Comparison of ENCODE assay signal across 8 cellular contexts in genomic region chr14:58427289-58428010, GRCh38. TPM values are rescaled to one million over a fixed set of nuclear protein-coding genes. Genes with fewer than 3 reads are reported as not detected.
DNase-seq lines count a peak whose midpoint lies in the region; ATAC-seq and FAIRE-seq lines count a peak whose summit lies in the region.

KIAA0586 (plus strand) TSS chr14:58427719; CDS start chr14:58428265, 546 bp downstream.
TIMM9 (minus strand) TSS chr14:58427531; CDS start chr14:58411945, 15,586 bp downstream.

- peaks cover 6% of the 10 kb centered on the region for H3K79me1 ChIP-seq in mesenchymal stem cell (replicated peaks; ENCODE audit: low read length, poor library complexity, severe bottlenecking)

- H3K14ac ChIP-seq in mesenchymal stem cell (ENCODE audit: low read length in 2 of 2): peak within 1 kb of the TSS in 1 of 2 experiments; percentile 89

- DNase-seq in COLO829 (ENCODE audit: low spot score) (peak; percentile 99), HTR-8/SVneo (ENCODE audit: insufficient read length, low spot score) (peak; percentile 100), NOMO-1 treated with dmso at 0.1 percent for 144 hours (lab: John Stamatoyannopoulos, UW; ENCODE audit: unreplicated experiment) (peak; percentile 94), mesenchymal stem cell (peak; percentile 99)
- peak; percentile 76 to 89 (median 85) for DNase-seq in activated CD8-positive, alpha-beta memory T cell treated with anti-CD3 and anti-CD28 coated beads for 48 hours (ENCODE audit: low read depth in 2 of 3, low spot score in 2 of 3)
- DNase-seq in stimulated activated CD8-positive, alpha-beta memory T cell treated with anti-CD3 and anti-CD28 coated beads, Interleukin-12 subunit alpha, Interleukin-12 subunit beta, amount 100 ng/mL, for 4 hours (ENCODE audit: low read depth): peak; percentile 91

- ATAC-seq in GM21367 (IDR thresholded peaks at IDR 0.05; ENCODE audit: unreplicated experiment): peak; percentile 85

- under 1% methylated on average over 21 of the region's 32 CpGs for WGBS in mesenchymal stem cell

- H3K27me3 ChIP-seq in endocrine pancreas (ENCODE audit: control insufficient read depth, insufficient read depth, low read length) (no peaks in the 10 kb centered on the region), mesenchymal stem cell (ENCODE audit: control insufficient read depth in 1 of 2, insufficient read depth in 1 of 2, low read length in 2 of 2) (no peaks in the 10 kb centered on the region)

- H2BK15ac ChIP-seq in mesenchymal stem cell (ENCODE audit: low read depth, poor library complexity, severe bottlenecking): no peak within 1 kb of the TSS

- H2BK12ac ChIP-seq in mesenchymal stem cell (ENCODE audit: low read length in 2 of 2): no peak within 1 kb of the TSS

- H3K9me3 ChIP-seq in endocrine pancreas (ENCODE audit: control insufficient read depth, low read length): no peaks in the 10 kb centered on the region
- no peaks in the 10 kb centered on the region for H3K9me3 ChIP-seq in mesenchymal stem cell (ENCODE audit: control insufficient read depth, low read length)

- peak within 1 kb of the TSS; percentile 37 to 74 for H3K18ac ChIP-seq in mesenchymal stem cell (ENCODE audit: low read depth in 1 of 2, low read length in 2 of 2)

- H3K4me2 ChIP-seq in mesenchymal stem cell (ENCODE audit: low read length, poor library complexity, severe bottlenecking): peak within 1 kb of the TSS; percentile 89

- no peak within 1 kb of the TSS for H2AK5ac ChIP-seq in mesenchymal stem cell (ENCODE audit: low read length, severe bottlenecking)

- H2AFZ ChIP-seq in mesenchymal stem cell (ENCODE audit: low read depth, low read length): peak within 1 kb of the TSS; percentile 7

- H4K91ac ChIP-seq in mesenchymal stem cell (ENCODE audit: low read length): no peak within 1 kb of the TSS

- no peak within 1 kb of the TSS for H3K23ac ChIP-seq in mesenchymal stem cell (ENCODE audit: low read length in 2 of 2)

- peak; percentile 98 for FAIRE-seq in HTR-8/SVneo (lab: Jason Lieb, UNC)

- peak within 1 kb of the TSS; percentile 97 for H3K27ac ChIP-seq in mesenchymal stem cell (ENCODE audit: low read length, poor library complexity, severe bottlenecking)

- H3K36me3 ChIP-seq in endocrine pancreas (ENCODE audit: control insufficient read depth, insufficient read depth, low read length) (no peaks in the 10 kb centered on the region), mesenchymal stem cell (ENCODE audit: control insufficient read depth in 1 of 2, insufficient read depth in 2 of 2, low read depth in 1 of 2, low read length in 2 of 2) (peaks cover 0 to 35% of the 10 kb centered on the region in 2 experiments)

- no peak within 1 kb of the TSS for H2BK5ac ChIP-seq in mesenchymal stem cell (ENCODE audit: low read depth, low read length, poor library complexity, severe bottlenecking)

- peak within 1 kb of the TSS; percentile 89 for H4K8ac ChIP-seq in mesenchymal stem cell (ENCODE audit: low read length)

- H3K4me3 ChIP-seq in endocrine pancreas (ENCODE audit: control insufficient read depth, insufficient read depth, low read length) (peak within 1 kb of the TSS; percentile 99), mesenchymal stem cell (ENCODE audit: insufficient read depth in 1 of 2, low read depth in 1 of 2, low read length in 2 of 2) (peak within 1 kb of the TSS; percentile 86 to 90)

- peak within 1 kb of the TSS; percentile 24 for H2BK120ac ChIP-seq in mesenchymal stem cell (ENCODE audit: low read depth, low read length)

- peaks cover 24% of the 10 kb centered on the region for H3K4me1 ChIP-seq in endocrine pancreas (ENCODE audit: control insufficient read depth, insufficient read depth, low read length)
- H3K4me1 ChIP-seq in mesenchymal stem cell (ENCODE audit: control insufficient read depth, insufficient read depth, low read depth, low read length): peaks cover 1% of the 10 kb centered on the region

- H3K4ac ChIP-seq in mesenchymal stem cell (ENCODE audit: low read depth in 1 of 2, low read length in 2 of 2): peak within 1 kb of the TSS in 1 of 2 experiments; percentile 54

- H3K9ac ChIP-seq in endocrine pancreas (ENCODE audit: control insufficient read depth, insufficient read depth, low read length): peak within 1 kb of the TSS; percentile 84
- peak within 1 kb of the TSS; percentile 99 for H3K9ac ChIP-seq in mesenchymal stem cell (ENCODE audit: low read length)

RNA-seq across cellular contexts. Expression of gene KIAA0586, which starts in this region (rescaled TPM):
- polyA plus RNA-seq in mesenchymal stem cell (2013, experiment 1 of 2): 7.9 TPM
- polyA plus RNA-seq in mesenchymal stem cell (2013, experiment 2 of 2): 7.7 TPM

RNA-seq across cellular contexts. Expression of gene TIMM9, which starts in this region (rescaled TPM):
- 53.0 TPM for polyA plus RNA-seq in mesenchymal stem cell (2013, experiment 1 of 2)
- polyA plus RNA-seq in mesenchymal stem cell (2013, experiment 2 of 2): 53.1 TPM

Comparison
In these comparisons a context has a peak if more than half of its experiments do, and no peak if none do; other contexts are left out.
1. Peak in every context shown above with its lines: DNase-seq, ATAC-seq, H3K4me3 ChIP-seq and H3K27ac ChIP-seq.